In genomic region chr12:117112268-117112595, GRCh38 we compare ENCODE assay signal across 1 cellular context.
TF ChIP-seq lines count a peak whose summit lies in the region.

No MANE protein-coding gene starts in this region.

TF ChIP-seq in HepG2, 621 proteins besides CTCF, POLR2A, EP300 and RAD21:
- TF ChIP-seq ZNF775 (CRISPR knock-in tag; IDR thresholded peaks at IDR 0.05; ENCODE audit: borderline replicate concordance) (no peak), ZNF362 (CRISPR knock-in tag; IDR thresholded peaks at IDR 0.05; ENCODE audit: borderline replicate concordance) (peak; percentile 30; the same call in 1 of the 2 replicates)
